Comparison of ENCODE assay signal across 14 cellular contexts in genomic region chr14:68365228-68365627, GRCh38.
A peak's percentile ranks its signal among the peaks of the same experiment; 100 is the strongest.
DNase-seq lines count a peak whose midpoint lies in the region; ATAC-seq and TF ChIP-seq lines count a peak whose summit lies in the region.
"Had no signal": no experiment of that assay in that cellular context is flagged by ENCODE, and none has a peak within 500 bp of the region (broad histone marks: within the 10 kb centered on the region; RNA-seq: fewer than 3 reads in every experiment).

No MANE protein-coding gene starts in this region.

- H3K36me3 ChIP-seq in PC-9 (ENCODE audit: low read depth) = no peaks in the 10 kb centered on the region
- no peaks in the 10 kb centered on the region for H3K36me3 ChIP-seq in osteoblast (ENCODE audit: insufficient read depth, low read length)
- no peaks in the 10 kb centered on the region for H3K36me3 ChIP-seq in Karpas-422 (ENCODE audit: insufficient read depth, low read length)

- H3K4me3 ChIP-seq in AG09309 (ENCODE audit: control insufficient read depth, low read depth, low read length) (no peak overlapping the region), PC-9 (no peak overlapping the region), epithelial cell of esophagus (ENCODE audit: low read length) (no peak overlapping the region), osteoblast (ENCODE audit: insufficient read depth, low read length) (no peak overlapping the region), Karpas-422 (ENCODE audit: low read length) (no peak overlapping the region)

- H3K27me3 ChIP-seq in PC-9 (ENCODE audit: insufficient read depth, low read depth) (no peaks in the 10 kb centered on the region), osteoblast (ENCODE audit: insufficient read depth, low read length) (no peaks in the 10 kb centered on the region), Karpas-422 (ENCODE audit: low read length) (no peaks in the 10 kb centered on the region)

- H3K4me1 ChIP-seq in PC-9 (replicated peaks; ENCODE audit: insufficient read depth) = peaks cover 14% of the 10 kb centered on the region
- peaks cover 26% of the 10 kb centered on the region for H3K4me1 ChIP-seq in osteoblast (ENCODE audit: insufficient read depth, low read length)
- H3K4me1 ChIP-seq in Karpas-422 (ENCODE audit: low read length) = no peaks in the 10 kb centered on the region

- peak overlapping the region; percentile 25 for H3K27ac ChIP-seq in PC-9
- peak overlapping the region; percentile 60 for H3K27ac ChIP-seq in osteoblast (ENCODE audit: low read depth, low read length)
- no peak overlapping the region for H3K27ac ChIP-seq in Karpas-422 (ENCODE audit: low read length)

- POLR2A ChIA-PET in PC-9 (lab: Charles Lee; ENCODE audit: unreplicated experiment) = interaction anchor here (0.6 kb wide), 1 partner anchor 22 kb away, joined by 9 read pairs; no protein-coding TSS in a partner anchor

- H3K9me2 ChIP-seq in PC-9 (ENCODE audit: insufficient read depth) (no peaks in the 10 kb centered on the region), Karpas-422 (replicated peaks; ENCODE audit: insufficient read depth, low read length) (no peaks in the 10 kb centered on the region)

- 0 out of 2 replicates have a peak, but pooled peaks cover 6% of the 10 kb centered on the region for H3F3A ChIP-seq in PC-9 (ENCODE audit: insufficient read depth, low read depth)

- TF ChIP-seq CTCF in AG09309 (IDR thresholded peaks at IDR 0.05; ENCODE audit: control insufficient read depth, insufficient read depth, low read depth, low read length, missing control alignments) (no peak), PC-9 (conservative IDR thresholded peaks at IDR 0.05) (no peak), epithelial cell of esophagus (IDR thresholded peaks at IDR 0.05; ENCODE audit: insufficient read depth, low read depth, low read length, missing control alignments) (no peak), osteoblast (IDR thresholded peaks at IDR 0.05; ENCODE audit: extremely low read depth, low read depth, low read length) (no peak)

- intact Hi-C loops in PC-9 (cut with micrococcal nuclease; ENCODE audit: unreplicated experiment) = loop anchor here (5.0 kb wide), 1 partner anchor 423 kb away; no protein-coding TSS in a partner anchor

- DNase-seq in AG09309 (ENCODE audit: low read depth) (peak; percentile 37), PC-9 (peak in 1 of 2 experiments; percentile 46), epithelial cell of esophagus (ENCODE audit: low read depth) (peak; percentile 51), osteoblast (ENCODE audit: insufficient read length, low spot score, missing footprints) (no peak), H4 (ENCODE audit: low spot score) (no peak), Karpas-422 (no peak)
- no peak for DNase-seq in activated CD4-positive, CD25-positive, alpha-beta regulatory T cell (lab: John Stamatoyannopoulos, UW)
- DNase-seq: activated CD4-positive, alpha-beta T cell treated with anti-CD3 and anti-CD28 coated beads for 36 hours; DMS153; effector memory CD4-positive, alpha-beta T cell; NCI-H69; posterior cingulate gyrus; stimulated activated naive CD4-positive, alpha-beta T cell had no signal

- CTCF ChIA-PET in PC-9 (lab: Charles Lee) = no interaction called here

- H3K4me2 ChIP-seq in PC-9 (no peak overlapping the region), osteoblast (ENCODE audit: insufficient read depth, low read length) (peak overlapping the region; percentile 40), Karpas-422 (ENCODE audit: low read depth, low read length, poor library complexity, severe bottlenecking) (no peak overlapping the region)

- H2AFZ ChIP-seq in PC-9 (no peak overlapping the region), osteoblast (ENCODE audit: low read length) (no peak overlapping the region), Karpas-422 (ENCODE audit: low read length) (no peak overlapping the region)

- H3K9ac ChIP-seq in Karpas-422 (ENCODE audit: low read length) = no peak overlapping the region

- no peaks in the 10 kb centered on the region for H3K79me2 ChIP-seq in PC-9 (ENCODE audit: low read depth)
- no peaks in the 10 kb centered on the region for H3K79me2 ChIP-seq in osteoblast (ENCODE audit: insufficient read depth, low read length)
- H3K79me2 ChIP-seq in Karpas-422 (ENCODE audit: low read length) = no peaks in the 10 kb centered on the region

- no TSS peak for BruUV-seq in PC-9 (replicated peaks; lab: Mats Ljungman, UMichigan)

- peaks cover 5% of the 10 kb centered on the region for H3K9me3 ChIP-seq in PC-9 (ENCODE audit: insufficient read depth, low read depth)
- no peaks in the 10 kb centered on the region for H3K9me3 ChIP-seq in osteoblast (ENCODE audit: low read depth, low read length)
- no peaks in the 10 kb centered on the region for H3K9me3 ChIP-seq in Karpas-422 (ENCODE audit: low read length)

- no peaks in the 10 kb centered on the region for H4K20me1 ChIP-seq in PC-9 (ENCODE audit: insufficient read depth)
- H4K20me1 ChIP-seq in osteoblast (ENCODE audit: insufficient read depth, low read length) = no peaks in the 10 kb centered on the region
- H4K20me1 ChIP-seq in Karpas-422 (ENCODE audit: insufficient read depth, low read depth, low read length) = no peaks in the 10 kb centered on the region

- ATAC-seq in HG02798 (IDR thresholded peaks at IDR 0.05; ENCODE audit: poor library complexity, unreplicated experiment) = no peak
- ATAC-seq: activated CD4-positive, alpha-beta T cell treated with anti-CD3 and anti-CD28 coated beads for 36 hours had no signal

Comparison
In these comparisons a context has a peak if more than half of its experiments do, and no peak if none do; other contexts are left out.
1. DNase-seq: peak in AG09309 (single experiment) and epithelial cell of esophagus (single experiment); none in osteoblast (single experiment), H4 (single experiment), Karpas-422 (single experiment) and activated CD4-positive, CD25-positive, alpha-beta regulatory T cell (0 of 4).